14 cellular contexts compared by ENCODE assay signal in genomic region chr2:8546319-8547283, GRCh38.
DNase-seq lines count a peak whose midpoint lies in the region; ATAC-seq and TF ChIP-seq lines count a peak whose summit lies in the region.
"Had no signal": no experiment of that assay in that cellular context is flagged by ENCODE, and none has a peak within 500 bp of the region (broad histone marks: within the 10 kb centered on the region; RNA-seq: fewer than 3 reads in every experiment).

No MANE protein-coding gene starts in this region.

- WGBS in heart left ventricle, 4 donors = 66 to 77% (median 74%) methylated on average over 24 to 25 of the region's 25 CpGs

- DNase-seq in heart left ventricle (no peak), left cardiac atrium (no peak), SKM-1 treated with dmso at 0.1 percent for 144 hours (lab: John Stamatoyannopoulos, UW; ENCODE audit: unreplicated experiment) (peak; percentile 68), endothelial cell (ENCODE audit: low spot score) (peak; percentile 1), upper lobe of right lung (peak; percentile 82), NCI-H1105 (lab: John Stamatoyannopoulos, UW) (no peak), NCI-H2227 treated with DMSO at 0.1 percent for 48 hours (lab: John Stamatoyannopoulos, UW) (no peak)
- DNase-seq: activated gamma-delta T cell, GM23248, NCI-H2081 treated with DMSO at 0.1 percent for 48 hours had no signal

- H3K9me3 Mint-ChIP-seq in endothelial cell (ENCODE audit: unreplicated experiment) = no peaks in the 10 kb centered on the region
- H3K9me3 Mint-ChIP-seq: T-cell had no signal

- H3K27ac Mint-ChIP-seq in endothelial cell (ENCODE audit: unreplicated experiment) = no peak overlapping the region

- intact Hi-C loops in heart left ventricle (cut with DNase I) (loop anchor here in 1 of 10 donors (10.0 kb wide), 1 partner anchor 118 kb away; no protein-coding TSS in a partner anchor), left cardiac atrium (cut with DNase I) (no loop called here), upper lobe of right lung (cut with DNase I) (no loop called here)

- H3K27me3 Mint-ChIP-seq in endothelial cell (ENCODE audit: unreplicated experiment) = peaks cover 11% of the 10 kb centered on the region
- H3K27me3 Mint-ChIP-seq: T-cell, type B pancreatic cell had no signal

- H3K9me3 ChIP-seq in heart left ventricle = no peaks in the 10 kb centered on the region
- no peaks in the 10 kb centered on the region for H3K9me3 ChIP-seq in upper lobe of right lung
- H3K9me3 ChIP-seq: neutrophil had no signal

- H3K27me3 ChIP-seq in heart left ventricle = no peaks in the 10 kb centered on the region
- H3K27me3 ChIP-seq in upper lobe of right lung = no peaks in the 10 kb centered on the region
- H3K27me3 ChIP-seq: neutrophil had no signal

- H3K27ac ChIP-seq in heart left ventricle (peak overlapping the region in 1 of 12 donors; percentile 97), upper lobe of right lung (no peak overlapping the region)
- H3K27ac ChIP-seq: GM23248, neutrophil had no signal

- no peak overlapping the region for H3K4me3 ChIP-seq in heart left ventricle
- no peak overlapping the region for H3K4me3 ChIP-seq in upper lobe of right lung
- H3K4me3 ChIP-seq: GM23248 had no signal

- ATAC-seq in heart left ventricle (peak in 3 of 4 donors; percentile 12 to 46 (median 30)), left cardiac atrium (no peak), upper lobe of right lung (peak; percentile 60), GM18517 (IDR thresholded peaks at IDR 0.05; ENCODE audit: unreplicated experiment) (no peak)
- ATAC-seq: T-cell had no signal

- H3K4me3 Mint-ChIP-seq in endothelial cell (ENCODE audit: unreplicated experiment) = no peak overlapping the region
- H3K4me3 Mint-ChIP-seq: T-cell, type B pancreatic cell had no signal

- H3K4me1 Mint-ChIP-seq in endothelial cell (ENCODE audit: unreplicated experiment) = peaks cover 24% of the 10 kb centered on the region

- H3K36me3 Mint-ChIP-seq in endothelial cell (ENCODE audit: low read depth, unreplicated experiment) = peaks cover 7% of the 10 kb centered on the region
- H3K36me3 Mint-ChIP-seq: T-cell, type B pancreatic cell had no signal

- H3K36me3 ChIP-seq in heart left ventricle (no peaks in the 10 kb centered on the region), upper lobe of right lung (no peaks in the 10 kb centered on the region)
- H3K36me3 ChIP-seq: neutrophil had no signal

- TF ChIP-seq CTCF in heart left ventricle (IDR thresholded peaks at IDR 0.05) (no peak), endothelial cell (IDR thresholded peaks at IDR 0.05; ENCODE audit: unreplicated experiment) (no peak), upper lobe of right lung (IDR thresholded peaks at IDR 0.05) (no peak)

- TF ChIP-seq POLR2A in heart left ventricle (IDR thresholded peaks at IDR 0.05) = no peak

- H3K4me1 ChIP-seq in heart left ventricle (peaks cover 0 to 55% (median 20%) of the 10 kb centered on the region in 12 donors), upper lobe of right lung (peaks cover 28% of the 10 kb centered on the region)

Comparison
In these comparisons a context has a peak if more than half of its experiments do, and no peak if none do; other contexts are left out.
1. ATAC-seq: peak in heart left ventricle (3 of 4) and upper lobe of right lung (single experiment); none in left cardiac atrium (0 of 2) and GM18517 (single experiment).
2. DNase-seq: peak in SKM-1 treated with dmso at 0.1 percent for 144 hours (single experiment), endothelial cell (single experiment) and upper lobe of right lung (single experiment); none in heart left ventricle (0 of 5), left cardiac atrium (single experiment), NCI-H1105 (single experiment) and NCI-H2227 treated with DMSO at 0.1 percent for 48 hours (single experiment).